8 cellular contexts compared by ENCODE assay signal in the genomic region with DNA sequence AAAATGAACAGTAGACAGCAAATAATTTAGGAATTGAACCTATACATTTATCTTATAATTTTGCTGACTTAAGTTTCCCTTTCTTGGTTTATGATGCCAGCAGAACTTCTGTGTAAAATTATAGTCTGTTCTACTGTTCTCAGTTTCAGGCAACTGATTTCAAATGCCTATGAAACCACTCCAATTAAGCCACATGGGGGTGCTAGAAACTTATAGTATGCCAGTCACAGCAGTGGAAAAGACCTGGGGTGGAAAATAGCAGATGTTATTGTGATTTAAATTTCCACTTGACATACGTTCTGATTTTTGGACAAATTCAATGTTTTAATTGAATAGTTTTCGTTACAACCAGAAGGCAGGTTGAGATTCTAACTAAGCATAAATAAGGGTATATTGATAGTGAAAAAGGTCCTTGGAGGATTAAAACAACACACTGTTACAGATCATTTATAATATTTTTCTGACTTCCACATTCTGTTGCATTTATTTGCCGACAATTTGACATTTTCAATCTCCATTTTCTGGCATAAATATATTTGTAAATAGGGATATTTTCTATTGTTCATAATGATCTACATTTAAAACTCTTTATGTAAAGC.
DNase-seq lines count a peak whose midpoint lies in the region; ATAC-seq, FAIRE-seq and TF ChIP-seq lines count a peak whose summit lies in the region.

No MANE protein-coding gene starts in this region.

- H3K27me3 Mint-ChIP-seq in activated CD4-positive, alpha-beta memory T cell treated with anti-CD3 and anti-CD28 coated beads, Interleukin-2, amount 10 ng/mL, durations not matched to agents 7 days and 5 days, result no peaks in the 10 kb centered on the region

- H3K27ac ChIP-seq in heart right ventricle, result no peak overlapping the region

- DNase-seq in heart right ventricle, result peak in 1 of 2 donors; percentile 6
- no peak for DNase-seq in cardiac septum (ENCODE audit: low spot score)
- DNase-seq in NCI-H1417 treated with DMSO at 0.1 percent for 48 hours (lab: John Stamatoyannopoulos, UW), result peak; percentile 37
- peak; percentile 47 for DNase-seq in iPS-NIHi7 (ENCODE audit: extremely low spot score)
- no peak for DNase-seq in activated CD4-positive, alpha-beta memory T cell treated with anti-CD3 and anti-CD28 coated beads, Interleukin-2, amount 10 ng/mL, durations not matched to agents 7 days and 5 days
- DNase-seq in omental fat pad (ENCODE audit: low spot score), result no peak

- no peaks in the 10 kb centered on the region for H3K36me3 Mint-ChIP-seq in activated CD4-positive, alpha-beta memory T cell treated with anti-CD3 and anti-CD28 coated beads, Interleukin-2, amount 10 ng/mL, durations not matched to agents 7 days and 5 days (ENCODE audit: low read depth)

- no peaks in the 10 kb centered on the region for H3K9me3 ChIP-seq in heart right ventricle

- 26 to 28% methylated on average over 3 of the region's 3 CpGs for WGBS in heart right ventricle, 2 donors

- POLR2A ChIA-PET in activated CD4-positive, alpha-beta memory T cell treated with anti-CD3 and anti-CD28 coated beads, Interleukin-2, amount 10 ng/mL, durations not matched to agents 7 days and 5 days (lab: Charles Lee), result no interaction called here

- no peak overlapping the region for H3K4me3 Mint-ChIP-seq in activated CD4-positive, alpha-beta memory T cell treated with anti-CD3 and anti-CD28 coated beads, Interleukin-2, amount 10 ng/mL, durations not matched to agents 7 days and 5 days

- CTCF ChIA-PET in activated CD4-positive, alpha-beta memory T cell treated with anti-CD3 and anti-CD28 coated beads, Interleukin-2, amount 10 ng/mL, durations not matched to agents 7 days and 5 days (lab: Charles Lee), result interaction anchor here (1.4 kb wide), 1 partner anchor 115 kb away, joined by 5 read pairs; no protein-coding TSS in a partner anchor

- no peaks in the 10 kb centered on the region for H3K27me3 ChIP-seq in heart right ventricle

- H3K4me1 ChIP-seq in heart right ventricle, result no peaks in the 10 kb centered on the region

- no peaks in the 10 kb centered on the region for H3K4me1 Mint-ChIP-seq in activated CD4-positive, alpha-beta memory T cell treated with anti-CD3 and anti-CD28 coated beads, Interleukin-2, amount 10 ng/mL, durations not matched to agents 7 days and 5 days

- intact Hi-C loops in heart right ventricle (cut with DNase I), result loop anchor here in 4 of 10 donors (2.0 to 10.0 kb wide), 3 partner anchors 419 to 539 kb away; no protein-coding TSS in a partner anchor
- intact Hi-C loops in cardiac septum (cut with DNase I), result loop anchor here (5.0 kb wide), 1 partner anchor 539 kb away; no protein-coding TSS in a partner anchor

- TF ChIP-seq CTCF in heart right ventricle (IDR thresholded peaks at IDR 0.05) (peak in 7 of 9 donors; percentile 35 to 67 (median 57)), omental fat pad (IDR thresholded peaks at IDR 0.05) (no peak)

- peak; percentile 90 for FAIRE-seq in TTC549 (lab: Jason Lieb, UNC)

- H3K4me3 ChIP-seq in heart right ventricle, result no peak overlapping the region

- no peak overlapping the region for H3K27ac Mint-ChIP-seq in activated CD4-positive, alpha-beta memory T cell treated with anti-CD3 and anti-CD28 coated beads, Interleukin-2, amount 10 ng/mL, durations not matched to agents 7 days and 5 days

- no peak for ATAC-seq in heart right ventricle
- peak; percentile 76 for ATAC-seq in HG02852 (IDR thresholded peaks at IDR 0.05; ENCODE audit: unreplicated experiment)
- ATAC-seq in omental fat pad (ENCODE audit: low FRiP score), result no peak

- H3K9me3 Mint-ChIP-seq in activated CD4-positive, alpha-beta memory T cell treated with anti-CD3 and anti-CD28 coated beads, Interleukin-2, amount 10 ng/mL, durations not matched to agents 7 days and 5 days, result no peaks in the 10 kb centered on the region

- H3K36me3 ChIP-seq in heart right ventricle, result no peaks in the 10 kb centered on the region

Comparison
In these comparisons a context has a peak if more than half of its experiments do, and no peak if none do; other contexts are left out.
1. DNase-seq: peak in NCI-H1417 treated with DMSO at 0.1 percent for 48 hours (single experiment) and iPS-NIHi7 (single experiment); none in cardiac septum (single experiment), activated CD4-positive, alpha-beta memory T cell treated with anti-CD3 and anti-CD28 coated beads, Interleukin-2, amount 10 ng/mL, durations not matched to agents 7 days and 5 days (single experiment) and omental fat pad (single experiment).
2. CTCF ChIP-seq: peak in heart right ventricle (7 of 9); none in omental fat pad (0 of 3).